In genomic region chr17:78360371-78361226, GRCh38 we compare ENCODE assay signal across 8 cellular contexts. TPM values are rescaled to one million over a fixed set of nuclear protein-coding genes. Genes with fewer than 3 reads are reported as not detected.
A peak's percentile ranks its signal among the peaks of the same experiment; 100 is the strongest.
DNase-seq lines count a peak whose midpoint lies in the region; ATAC-seq, FAIRE-seq and TF ChIP-seq lines count a peak whose summit lies in the region.

No MANE protein-coding gene starts in this region.

- H3K27ac Mint-ChIP-seq in activated naive CD8-positive, alpha-beta T cell treated with anti-CD3 and anti-CD28 coated beads, Interleukin-2, amount 50 U/mL, for 24 hours, result peak overlapping the region; percentile 85

- WGBS in heart left ventricle, 4 donors, result 2 to 5% (median 3%) methylated on average over 26 to 49 of the region's 49 CpGs
- no CpG with 5 or more reads among the region's 49 CpGs for WGBS in trophoblast cell (ENCODE audit: extremely low coverage, insufficient coverage, insufficient read length)
- 2 to 3% methylated on average over 24 to 27 of the region's 49 CpGs for WGBS in tibial nerve, 2 donors

- H2BK120ac ChIP-seq in trophoblast cell (ENCODE audit: insufficient read depth, low read length, poor library complexity), result peak overlapping the region; percentile 99

- no peaks in the 10 kb centered on the region for H3K9me3 Mint-ChIP-seq in activated naive CD8-positive, alpha-beta T cell treated with anti-CD3 and anti-CD28 coated beads, Interleukin-2, amount 50 U/mL, for 24 hours

- H3K9ac ChIP-seq in trophoblast cell (ENCODE audit: low read length), result peak overlapping the region; percentile 66

- peaks cover 59% of the 10 kb centered on the region for H3K79me1 ChIP-seq in trophoblast cell (ENCODE audit: low read length)

- peak overlapping the region; percentile 77 for H3K4ac ChIP-seq in trophoblast cell (ENCODE audit: low read depth, low read length)

- H3K18ac ChIP-seq in trophoblast cell (ENCODE audit: low read length), result peak overlapping the region; percentile 96

- peak; percentile 92 for TF ChIP-seq CTCF in D721Med (IDR thresholded peaks at IDR 0.05; ENCODE audit: insufficient read depth, missing control alignments)
- peak; percentile 82 to 96 (median 93) for TF ChIP-seq CTCF in heart left ventricle (IDR thresholded peaks at IDR 0.05)
- peak; percentile 92 to 98 (median 95) for TF ChIP-seq CTCF in tibial nerve (IDR thresholded peaks at IDR 0.05)

- H3K27me3 Mint-ChIP-seq in activated naive CD8-positive, alpha-beta T cell treated with anti-CD3 and anti-CD28 coated beads, Interleukin-2, amount 50 U/mL, for 24 hours, result peaks cover 18% of the 10 kb centered on the region

- FAIRE-seq in D721Med (lab: Jason Lieb, UNC), result no peak

- peaks cover 16% of the 10 kb centered on the region for H3K4me1 ChIP-seq in HAP-1
- peaks cover 0 to 57% (median 41%) of the 10 kb centered on the region in 12 donors for H3K4me1 ChIP-seq in heart left ventricle
- H3K4me1 ChIP-seq in trophoblast cell (ENCODE audit: control insufficient read depth in 1 of 2, insufficient read depth in 2 of 2, low read length in 2 of 2), result peaks cover 41 to 50% of the 10 kb centered on the region in 2 experiments
- peaks cover 0 to 60% (median 45%) of the 10 kb centered on the region in 4 donors for H3K4me1 ChIP-seq in tibial nerve

- DNase-seq in D721Med (ENCODE audit: insufficient read length, low spot score) (peak; percentile 97), HAP-1 (ENCODE audit: low spot score in 2 of 2) (peak; percentile 83 to 98), NCI-H1105 treated with DMSO at 0.1 percent for 48 hours (lab: John Stamatoyannopoulos, UW) (peak; percentile 82), T follicular helper cell (ENCODE audit: low read depth) (peak; percentile 83), heart left ventricle (peak; percentile 92 to 97 (median 94)), trophoblast cell (peak; percentile 94 to 98), tibial nerve (ENCODE audit: low spot score in 2 of 2) (peak; percentile 93 to 94)
- DNase-seq in activated naive CD8-positive, alpha-beta T cell treated with anti-CD3 and anti-CD28 coated beads, Interleukin-2, amount 50 U/mL, for 24 hours, result peak; percentile 97

- H2AFZ ChIP-seq in trophoblast cell (ENCODE audit: insufficient read depth, low read length, poor library complexity), result peak overlapping the region; percentile 82

- H3K27ac ChIP-seq in heart left ventricle (peak overlapping the region; percentile 85 to 100 (median 96)), trophoblast cell (ENCODE audit: low read depth, low read length) (peak overlapping the region; percentile 99), tibial nerve (peak overlapping the region; percentile 69 to 99 (median 96))

- H3K4me3 ChIP-seq in HAP-1 (peak overlapping the region; percentile 72), heart left ventricle (peak overlapping the region in 11 of 12 donors; percentile 37 to 97 (median 80)), trophoblast cell (ENCODE audit: low read depth, low read length) (peak overlapping the region; percentile 53), tibial nerve (peak overlapping the region; percentile 52 to 82 (median 74))

- intact Hi-C loops in heart left ventricle (cut with DNase I), result loop anchor here (1.0 to 5.0 kb wide), 10 partner anchors 36 to 73 kb away; no protein-coding TSS in a partner anchor

- TF ChIP-seq EP300 in tibial nerve (IDR thresholded peaks at IDR 0.05), result peak in 1 of 2 donors; percentile 67

- H4K91ac ChIP-seq in trophoblast cell (ENCODE audit: low read depth, low read length), result peak overlapping the region; percentile 98

- no peak overlapping the region for H3K23ac ChIP-seq in trophoblast cell (ENCODE audit: low read length)

- peaks cover 8% of the 10 kb centered on the region for H3K36me3 ChIP-seq in HAP-1 (replicated peaks)
- peaks cover 0 to 38% (median 16%) of the 10 kb centered on the region in 9 donors for H3K36me3 ChIP-seq in heart left ventricle
- H3K36me3 ChIP-seq in trophoblast cell (ENCODE audit: control insufficient read depth in 1 of 2, insufficient read depth in 2 of 2, low read length in 2 of 2), result peaks cover 20 to 24% of the 10 kb centered on the region in 2 experiments
- peaks cover 0 to 31% (median 6%) of the 10 kb centered on the region in 3 donors for H3K36me3 ChIP-seq in tibial nerve

- ATAC-seq in activated naive CD8-positive, alpha-beta T cell treated with anti-CD3 and anti-CD28 coated beads, Interleukin-2, amount 50 U/mL, for 24 hours, result peak; percentile 34
- ATAC-seq in heart left ventricle, result peak; percentile 70 to 77 (median 72)

- peak overlapping the region; percentile 96 for H2BK12ac ChIP-seq in trophoblast cell (ENCODE audit: low read length)

- H3K9me3 ChIP-seq in HAP-1, result no peaks in the 10 kb centered on the region
- no peaks in the 10 kb centered on the region for H3K9me3 ChIP-seq in heart left ventricle
- no peaks in the 10 kb centered on the region for H3K9me3 ChIP-seq in trophoblast cell (ENCODE audit: insufficient read depth, low read depth, low read length)
- no peaks in the 10 kb centered on the region for H3K9me3 ChIP-seq in tibial nerve

- H3K79me2 ChIP-seq in trophoblast cell (ENCODE audit: control insufficient read depth, insufficient read depth, low read length, poor library complexity), result peaks cover 38% of the 10 kb centered on the region

- peak overlapping the region; percentile 69 for H3K4me2 ChIP-seq in trophoblast cell (ENCODE audit: low read length)

- peak overlapping the region; percentile 99 for H2BK5ac ChIP-seq in trophoblast cell (ENCODE audit: low read depth, low read length, poor library complexity)

- TF ChIP-seq POLR2A in heart left ventricle (IDR thresholded peaks at IDR 0.05) (no peak), tibial nerve (IDR thresholded peaks at IDR 0.05) (no peak)

- H4K12ac ChIP-seq in trophoblast cell (ENCODE audit: low read depth, low read length), result peak overlapping the region; percentile 74

- peak overlapping the region; percentile 32 for H3K14ac ChIP-seq in trophoblast cell (ENCODE audit: low read length)

- in situ Hi-C loops in HAP-1 (cut with MboI; ENCODE audit: low sequenced_read_pairs), result no loop called here

- H2AK5ac ChIP-seq in trophoblast cell (ENCODE audit: low read length), result peak overlapping the region; percentile 10

- H4K8ac ChIP-seq in trophoblast cell (ENCODE audit: low read depth, low read length), result peak overlapping the region; percentile 86

- peak overlapping the region; percentile 69 for H3K4me3 Mint-ChIP-seq in activated naive CD8-positive, alpha-beta T cell treated with anti-CD3 and anti-CD28 coated beads, Interleukin-2, amount 50 U/mL, for 24 hours

- H3K36me3 Mint-ChIP-seq in activated naive CD8-positive, alpha-beta T cell treated with anti-CD3 and anti-CD28 coated beads, Interleukin-2, amount 50 U/mL, for 24 hours (ENCODE audit: low read depth), result peaks cover 26% of the 10 kb centered on the region

- peaks cover 49% of the 10 kb centered on the region for H3K4me1 Mint-ChIP-seq in activated naive CD8-positive, alpha-beta T cell treated with anti-CD3 and anti-CD28 coated beads, Interleukin-2, amount 50 U/mL, for 24 hours

- H3K27me3 ChIP-seq in HAP-1 (ENCODE audit: low read depth) (no peaks in the 10 kb centered on the region), heart left ventricle (no peaks in the 10 kb centered on the region), trophoblast cell (ENCODE audit: insufficient read depth, low read length) (peaks cover 1% of the 10 kb centered on the region), tibial nerve (no peaks in the 10 kb centered on the region)

RNA-seq across cellular contexts. Expression of gene SOCS3, which starts 0.7 kb away (rescaled TPM):
- total RNA-seq in heart left ventricle, result 100 to 1,000 TPM in 1 of 9 donors, 10 to 100 TPM in 5, 1 to 10 TPM in 3; 4.6 to 134 (median 18.4) TPM
- polyA plus RNA-seq in heart left ventricle, result 10 to 100 TPM; 15.2 to 15.9 TPM
- 33.2 and 33.8 TPM in 2 replicates for polyA plus RNA-seq in trophoblast cell (2013)
- 10 to 100 TPM; 23.7 to 76.5 (median 59.7) TPM for total RNA-seq in tibial nerve

RNA-seq across cellular contexts. Expression of gene PGS1, which starts 17.9 kb away (rescaled TPM):
- 10 to 100 TPM; 14.2 to 32.8 (median 17.3) TPM for total RNA-seq in heart left ventricle
- 10 to 100 TPM; 11.9 to 24.6 TPM for polyA plus RNA-seq in heart left ventricle
- 23.9 and 26.5 TPM in 2 replicates for polyA plus RNA-seq in trophoblast cell (2013)
- total RNA-seq in tibial nerve, result 100 to 1,000 TPM in 1 of 4 donors, 10 to 100 TPM in 3; 41.9 to 105 (median 53.2) TPM

Comparison
In these comparisons a context has a peak if more than half of its experiments do, and no peak if none do; other contexts are left out.
1. Peak in every context shown above with its lines: DNase-seq, ATAC-seq, H3K4me3 ChIP-seq and H3K27ac ChIP-seq.